In the genomic region with DNA sequence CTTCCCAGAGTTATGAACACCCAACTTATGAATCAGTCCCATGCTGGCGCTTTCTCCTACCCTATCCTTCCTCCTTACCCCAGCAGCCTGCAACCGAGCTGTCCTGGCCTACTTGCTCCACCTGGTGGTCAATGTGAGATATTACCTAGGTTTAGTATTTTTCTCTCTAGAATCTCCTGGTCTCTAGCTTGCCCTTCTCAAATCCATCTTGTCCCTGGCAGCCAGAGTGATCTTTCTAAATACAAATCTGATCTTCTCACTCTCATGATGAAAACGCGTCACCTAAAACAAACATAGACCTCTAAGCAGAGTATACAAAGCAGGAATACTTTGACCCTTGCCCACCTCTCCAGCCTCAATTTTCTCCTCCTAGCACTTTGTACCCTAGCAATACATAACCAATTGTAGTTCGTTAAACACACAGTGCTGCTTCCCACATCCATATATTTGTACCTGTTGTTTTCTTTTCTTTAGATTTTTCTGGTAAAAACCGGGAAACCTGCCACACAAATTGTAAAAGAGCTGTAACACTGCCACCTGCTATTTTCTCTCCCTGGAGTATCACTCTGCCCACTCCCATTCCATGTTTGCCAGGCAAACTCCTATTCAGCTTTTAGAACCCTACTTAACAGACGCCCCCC, we compare ENCODE assay signal across 1 cellular context.
TF ChIP-seq lines count a peak whose summit lies in the region.

No MANE protein-coding gene starts in this region.

TF ChIP-seq in GM23338, 12 proteins besides CTCF, POLR2A, EP300 and RAD21:
- TF ChIP-seq, protein P1, sequence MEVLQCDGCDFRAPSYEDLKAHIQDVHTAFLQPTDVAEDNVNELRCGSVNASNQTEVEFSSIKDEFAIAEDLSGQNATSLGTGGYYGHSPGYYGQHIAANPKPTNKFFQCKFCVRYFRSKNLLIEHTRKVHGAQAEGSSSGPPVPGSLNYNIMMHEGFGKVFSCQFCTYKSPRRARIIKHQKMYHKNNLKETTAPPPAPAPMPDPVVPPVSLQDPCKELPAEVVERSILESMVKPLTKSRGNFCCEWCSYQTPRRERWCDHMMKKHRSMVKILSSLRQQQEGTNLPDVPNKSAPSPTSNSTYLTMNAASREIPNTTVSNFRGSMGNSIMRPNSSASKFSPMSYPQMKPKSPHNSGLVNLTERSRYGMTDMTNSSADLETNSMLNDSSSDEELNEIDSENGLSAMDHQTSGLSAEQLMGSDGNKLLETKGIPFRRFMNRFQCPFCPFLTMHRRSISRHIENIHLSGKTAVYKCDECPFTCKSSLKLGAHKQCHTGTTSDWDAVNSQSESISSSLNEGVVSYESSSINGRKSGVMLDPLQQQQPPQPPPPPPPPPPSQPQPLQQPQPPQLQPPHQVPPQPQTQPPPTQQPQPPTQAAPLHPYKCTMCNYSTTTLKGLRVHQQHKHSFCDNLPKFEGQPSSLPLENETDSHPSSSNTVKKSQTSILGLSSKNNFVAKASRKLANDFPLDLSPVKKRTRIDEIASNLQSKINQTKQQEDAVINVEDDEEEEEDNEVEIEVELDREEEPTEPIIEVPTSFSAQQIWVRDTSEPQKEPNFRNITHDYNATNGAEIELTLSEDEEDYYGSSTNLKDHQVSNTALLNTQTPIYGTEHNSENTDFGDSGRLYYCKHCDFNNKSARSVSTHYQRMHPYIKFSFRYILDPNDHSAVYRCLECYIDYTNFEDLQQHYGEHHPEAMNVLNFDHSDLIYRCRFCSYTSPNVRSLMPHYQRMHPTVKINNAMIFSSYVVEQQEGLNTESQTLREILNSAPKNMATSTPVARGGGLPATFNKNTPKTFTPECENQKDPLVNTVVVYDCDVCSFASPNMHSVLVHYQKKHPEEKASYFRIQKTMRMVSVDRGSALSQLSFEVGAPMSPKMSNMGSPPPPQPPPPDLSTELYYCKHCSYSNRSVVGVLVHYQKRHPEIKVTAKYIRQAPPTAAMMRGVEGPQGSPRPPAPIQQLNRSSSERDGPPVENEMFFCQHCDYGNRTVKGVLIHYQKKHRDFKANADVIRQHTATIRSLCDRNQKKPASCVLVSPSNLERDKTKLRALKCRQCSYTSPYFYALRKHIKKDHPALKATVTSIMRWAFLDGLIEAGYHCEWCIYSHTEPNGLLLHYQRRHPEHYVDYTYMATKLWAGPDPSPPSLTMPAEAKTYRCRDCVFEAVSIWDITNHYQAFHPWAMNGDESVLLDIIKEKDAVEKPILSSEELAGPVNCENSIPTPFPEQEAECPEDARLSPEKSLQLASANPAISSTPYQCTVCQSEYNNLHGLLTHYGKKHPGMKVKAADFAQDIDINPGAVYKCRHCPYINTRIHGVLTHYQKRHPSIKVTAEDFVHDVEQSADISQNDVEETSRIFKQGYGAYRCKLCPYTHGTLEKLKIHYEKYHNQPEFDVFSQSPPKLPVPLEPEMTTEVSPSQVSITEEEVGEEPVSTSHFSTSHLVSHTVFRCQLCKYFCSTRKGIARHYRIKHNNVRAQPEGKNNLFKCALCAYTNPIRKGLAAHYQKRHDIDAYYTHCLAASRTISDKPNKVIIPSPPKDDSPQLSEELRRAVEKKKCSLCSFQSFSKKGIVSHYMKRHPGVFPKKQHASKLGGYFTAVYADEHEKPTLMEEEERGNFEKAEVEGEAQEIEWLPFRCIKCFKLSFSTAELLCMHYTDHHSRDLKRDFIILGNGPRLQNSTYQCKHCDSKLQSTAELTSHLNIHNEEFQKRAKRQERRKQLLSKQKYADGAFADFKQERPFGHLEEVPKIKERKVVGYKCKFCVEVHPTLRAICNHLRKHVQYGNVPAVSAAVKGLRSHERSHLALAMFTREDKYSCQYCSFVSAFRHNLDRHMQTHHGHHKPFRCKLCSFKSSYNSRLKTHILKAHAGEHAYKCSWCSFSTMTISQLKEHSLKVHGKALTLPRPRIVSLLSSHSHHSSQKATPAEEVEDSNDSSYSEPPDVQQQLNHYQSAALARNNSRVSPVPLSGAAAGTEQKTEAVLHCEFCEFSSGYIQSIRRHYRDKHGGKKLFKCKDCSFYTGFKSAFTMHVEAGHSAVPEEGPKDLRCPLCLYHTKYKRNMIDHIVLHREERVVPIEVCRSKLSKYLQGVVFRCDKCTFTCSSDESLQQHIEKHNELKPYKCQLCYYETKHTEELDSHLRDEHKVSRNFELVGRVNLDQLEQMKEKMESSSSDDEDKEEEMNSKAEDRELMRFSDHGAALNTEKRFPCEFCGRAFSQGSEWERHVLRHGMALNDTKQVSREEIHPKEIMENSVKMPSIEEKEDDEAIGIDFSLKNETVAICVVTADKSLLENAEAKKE (CRISPR knock-in tag; IDR thresholded peaks at IDR 0.05): no peak
- TF ChIP-seq, protein P2, sequence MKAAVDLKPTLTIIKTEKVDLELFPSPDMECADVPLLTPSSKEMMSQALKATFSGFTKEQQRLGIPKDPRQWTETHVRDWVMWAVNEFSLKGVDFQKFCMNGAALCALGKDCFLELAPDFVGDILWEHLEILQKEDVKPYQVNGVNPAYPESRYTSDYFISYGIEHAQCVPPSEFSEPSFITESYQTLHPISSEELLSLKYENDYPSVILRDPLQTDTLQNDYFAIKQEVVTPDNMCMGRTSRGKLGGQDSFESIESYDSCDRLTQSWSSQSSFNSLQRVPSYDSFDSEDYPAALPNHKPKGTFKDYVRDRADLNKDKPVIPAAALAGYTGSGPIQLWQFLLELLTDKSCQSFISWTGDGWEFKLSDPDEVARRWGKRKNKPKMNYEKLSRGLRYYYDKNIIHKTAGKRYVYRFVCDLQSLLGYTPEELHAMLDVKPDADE (IDR thresholded peaks at IDR 0.05): no peak
- TF ChIP-seq POLR2AphosphoS5 (IDR thresholded peaks at IDR 0.05; ENCODE audit: low read depth) (no peak), ZNF331 (CRISPR knock-in tag; IDR thresholded peaks at IDR 0.05; ENCODE audit: low read depth) (no peak), CREB1 (CRISPR knock-in tag; IDR thresholded peaks at IDR 0.05; ENCODE audit: low read depth) (no peak), STAT1 (IDR thresholded peaks at IDR 0.05; ENCODE audit: unreplicated experiment) (no peak), ZNF114 (CRISPR knock-in tag; IDR thresholded peaks at IDR 0.05) (no peak), JUNB (IDR thresholded peaks at IDR 0.05; ENCODE audit: unreplicated experiment) (no peak), NANOG (IDR thresholded peaks at IDR 0.05; ENCODE audit: borderline replicate concordance) (no peak), EZH2 (IDR thresholded peaks at IDR 0.05; ENCODE audit: low read depth, unreplicated experiment) (no peak), EZH2phosphoT487 (IDR thresholded peaks at IDR 0.05; ENCODE audit: unreplicated experiment) (no peak)
- TF ChIP-seq, protein P3, sequence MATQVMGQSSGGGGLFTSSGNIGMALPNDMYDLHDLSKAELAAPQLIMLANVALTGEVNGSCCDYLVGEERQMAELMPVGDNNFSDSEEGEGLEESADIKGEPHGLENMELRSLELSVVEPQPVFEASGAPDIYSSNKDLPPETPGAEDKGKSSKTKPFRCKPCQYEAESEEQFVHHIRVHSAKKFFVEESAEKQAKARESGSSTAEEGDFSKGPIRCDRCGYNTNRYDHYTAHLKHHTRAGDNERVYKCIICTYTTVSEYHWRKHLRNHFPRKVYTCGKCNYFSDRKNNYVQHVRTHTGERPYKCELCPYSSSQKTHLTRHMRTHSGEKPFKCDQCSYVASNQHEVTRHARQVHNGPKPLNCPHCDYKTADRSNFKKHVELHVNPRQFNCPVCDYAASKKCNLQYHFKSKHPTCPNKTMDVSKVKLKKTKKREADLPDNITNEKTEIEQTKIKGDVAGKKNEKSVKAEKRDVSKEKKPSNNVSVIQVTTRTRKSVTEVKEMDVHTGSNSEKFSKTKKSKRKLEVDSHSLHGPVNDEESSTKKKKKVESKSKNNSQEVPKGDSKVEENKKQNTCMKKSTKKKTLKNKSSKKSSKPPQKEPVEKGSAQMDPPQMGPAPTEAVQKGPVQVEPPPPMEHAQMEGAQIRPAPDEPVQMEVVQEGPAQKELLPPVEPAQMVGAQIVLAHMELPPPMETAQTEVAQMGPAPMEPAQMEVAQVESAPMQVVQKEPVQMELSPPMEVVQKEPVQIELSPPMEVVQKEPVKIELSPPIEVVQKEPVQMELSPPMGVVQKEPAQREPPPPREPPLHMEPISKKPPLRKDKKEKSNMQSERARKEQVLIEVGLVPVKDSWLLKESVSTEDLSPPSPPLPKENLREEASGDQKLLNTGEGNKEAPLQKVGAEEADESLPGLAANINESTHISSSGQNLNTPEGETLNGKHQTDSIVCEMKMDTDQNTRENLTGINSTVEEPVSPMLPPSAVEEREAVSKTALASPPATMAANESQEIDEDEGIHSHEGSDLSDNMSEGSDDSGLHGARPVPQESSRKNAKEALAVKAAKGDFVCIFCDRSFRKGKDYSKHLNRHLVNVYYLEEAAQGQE (IDR thresholded peaks at IDR 0.05; ENCODE audit: unreplicated experiment): no peak
